Comparison of ENCODE assay signal across 27 cellular contexts in genomic region chr18:8788503-8789429, GRCh38.
DNase-seq lines count a peak whose midpoint lies in the region; ATAC-seq, FAIRE-seq and TF ChIP-seq lines count a peak whose summit lies in the region.
"Had no signal": no experiment of that assay in that cellular context is flagged by ENCODE, and none has a peak within 500 bp of the region (broad histone marks: within the 10 kb centered on the region; RNA-seq: fewer than 3 reads in every experiment).

No MANE protein-coding gene starts in this region.

- FAIRE-seq in astrocyte (lab: Jason Lieb, UNC) = no peak
- FAIRE-seq: A549, small intestine had no signal

- H3K4me1 ChIP-seq in BLaER1 = peaks cover 59% of the 10 kb centered on the region
- peaks cover 4% of the 10 kb centered on the region for H3K4me1 ChIP-seq in astrocyte (ENCODE audit: insufficient read depth, low read length)
- peaks cover 0 to 27% (median 16%) of the 10 kb centered on the region in 4 donors for H3K4me1 ChIP-seq in sigmoid colon

- peak overlapping the region; percentile 96 for H3K4me2 ChIP-seq in BLaER1
- H3K4me2 ChIP-seq in astrocyte (ENCODE audit: low read length) = no peak overlapping the region
- H3K4me2 ChIP-seq: A549 had no signal

- H3K9ac ChIP-seq in BLaER1 (peak overlapping the region; percentile 99), astrocyte (ENCODE audit: low read length) (no peak overlapping the region)

- DNase-seq in astrocyte (ENCODE audit: low read depth) = no peak
- DNase-seq in islet precursor cell = peak; percentile 9
- no peak for DNase-seq in sigmoid colon
- no peak for DNase-seq in brain microvascular endothelial cell
- DNase-seq in coronary artery (ENCODE audit: low spot score) = no peak
- DNase-seq: activated CD4-positive, alpha-beta T cell treated with anti-CD3 and anti-CD28 coated beads for 48 hours; activated CD8-positive, alpha-beta memory T cell treated with anti-CD3 and anti-CD28 coated beads, Interleukin-2, amount 50 U/mL, for 4 hours; activated naive CD8-positive, alpha-beta T cell treated with anti-CD3 and anti-CD28 coated beads, Interleukin-2, amount 10 ng/mL, durations not matched to agents 7 days and 5 days; DMS 273 treated with DMSO at 0.1 percent for 48 hours; GF-D8; KBM-7; kidney glomerular epithelial cell; NCI-H774; OCI-M1; SHP77; small intestine; stimulated activated CD4-positive, alpha-beta T cell treated with anti-CD3 and anti-CD28 coated beads, Interleukin-4, amount 100 ng/mL, for 24 hours; stimulated activated naive CD8-positive, alpha-beta T cell treated with anti-CD3 and anti-CD28 coated beads, Interleukin-15, amount 100 ng/mL, for 72 hours had no signal

- ATAC-seq in HG03139 (IDR thresholded peaks at IDR 0.05; ENCODE audit: unreplicated experiment) (no peak), HG03378 (IDR thresholded peaks at IDR 0.05; ENCODE audit: unreplicated experiment) (no peak)
- ATAC-seq: A549; gastroesophageal sphincter; stimulated activated naive CD8-positive, alpha-beta T cell treated with anti-CD3 and anti-CD28 coated beads, Interleukin-15, amount 100 ng/mL, for 72 hours had no signal

- H3K9me3 ChIP-seq in BLaER1 = no peaks in the 10 kb centered on the region; the same call in 1 of the 2 replicates
- no peaks in the 10 kb centered on the region for H3K9me3 ChIP-seq in astrocyte (ENCODE audit: insufficient read depth, low read depth, low read length)
- no peaks in the 10 kb centered on the region for H3K9me3 ChIP-seq in sigmoid colon
- H3K9me3 ChIP-seq: A549, gastroesophageal sphincter had no signal

- H3K27ac Mint-ChIP-seq in astrocyte (ENCODE audit: unreplicated experiment) = peak overlapping the region; percentile 50
- H3K27ac Mint-ChIP-seq: activated naive CD8-positive, alpha-beta T cell treated with anti-CD3 and anti-CD28 coated beads, Interleukin-2, amount 10 ng/mL, durations not matched to agents 7 days and 5 days; nephron; progenitor cell of endocrine pancreas had no signal

- no peak for TF ChIP-seq CTCF in astrocyte (IDR thresholded peaks at IDR 0.05; ENCODE audit: insufficient read depth, low read depth, low read length)
- no peak for TF ChIP-seq CTCF in sigmoid colon (IDR thresholded peaks at IDR 0.05)
- no peak for TF ChIP-seq CTCF in brain microvascular endothelial cell (IDR thresholded peaks at IDR 0.05; ENCODE audit: low read depth, low read length, missing control alignments)
- no peak for TF ChIP-seq CTCF in coronary artery (IDR thresholded peaks at IDR 0.05)

- no peaks in the 10 kb centered on the region for H3K27me3 Mint-ChIP-seq in astrocyte (ENCODE audit: low read depth, unreplicated experiment)
- H3K27me3 Mint-ChIP-seq: progenitor cell of endocrine pancreas had no signal

- peak overlapping the region; percentile 99 for H3K27ac ChIP-seq in BLaER1
- H3K27ac ChIP-seq in astrocyte (ENCODE audit: low read depth, low read length) = no peak overlapping the region
- H3K27ac ChIP-seq in sigmoid colon = peak overlapping the region in 3 of 4 donors; percentile 9 to 45 (median 25)
- no peak overlapping the region for H3K27ac ChIP-seq in brain microvascular endothelial cell
- H3K27ac ChIP-seq in coronary artery = no peak overlapping the region
- H3K27ac ChIP-seq: C4-2B, cardiac muscle cell, gastroesophageal sphincter had no signal

- no peak overlapping the region for H2AFZ ChIP-seq in astrocyte (ENCODE audit: low read depth, low read length)

- in situ Hi-C loops in brain microvascular endothelial cell (cut with HindIII; ENCODE audit: low pct_ligation_motif_present, low sequenced_read_pairs) = no loop called here

- 83 to 89% methylated on average over 13 of the region's 13 CpGs for WGBS in sigmoid colon, 2 donors

- H3K36me3 Mint-ChIP-seq in astrocyte (ENCODE audit: low read depth, unreplicated experiment) = peaks cover 37% of the 10 kb centered on the region
- H3K36me3 Mint-ChIP-seq: activated naive CD8-positive, alpha-beta T cell treated with anti-CD3 and anti-CD28 coated beads, Interleukin-2, amount 10 ng/mL, durations not matched to agents 7 days and 5 days had no signal

- H3K27me3 ChIP-seq in BLaER1 (no peaks in the 10 kb centered on the region), astrocyte (ENCODE audit: insufficient read depth, low read length) (no peaks in the 10 kb centered on the region), sigmoid colon (no peaks in the 10 kb centered on the region), brain microvascular endothelial cell (replicated peaks) (no peaks in the 10 kb centered on the region)
- H3K27me3 ChIP-seq: cardiac muscle cell, gastroesophageal sphincter had no signal

- H3K79me2 ChIP-seq in astrocyte (ENCODE audit: insufficient read depth, low read length) = no peaks in the 10 kb centered on the region

- H3K4me3 ChIP-seq in BLaER1 (peak overlapping the region; percentile 92), astrocyte (ENCODE audit: insufficient read depth, low read depth, low read length) (no peak overlapping the region), sigmoid colon (no peak overlapping the region), brain microvascular endothelial cell (ENCODE audit: low read depth, low read length) (no peak overlapping the region), coronary artery (no peak overlapping the region)
- H3K4me3 ChIP-seq: A549, cardiac muscle cell, gastroesophageal sphincter had no signal

- no peak for TF ChIP-seq POLR2A in sigmoid colon (IDR thresholded peaks at IDR 0.05)

- H3K4me3 Mint-ChIP-seq in astrocyte (ENCODE audit: unreplicated experiment) = no peak overlapping the region
- H3K4me3 Mint-ChIP-seq: activated naive CD8-positive, alpha-beta T cell treated with anti-CD3 and anti-CD28 coated beads, Interleukin-2, amount 10 ng/mL, durations not matched to agents 7 days and 5 days; nephron; stimulated activated naive CD8-positive, alpha-beta T cell treated with anti-CD3 and anti-CD28 coated beads, Interleukin-15, amount 100 ng/mL, for 72 hours had no signal

- H3K9me3 Mint-ChIP-seq in astrocyte (ENCODE audit: unreplicated experiment) = no peaks in the 10 kb centered on the region
- H3K9me3 Mint-ChIP-seq: activated naive CD8-positive, alpha-beta T cell treated with anti-CD3 and anti-CD28 coated beads, Interleukin-2, amount 10 ng/mL, durations not matched to agents 7 days and 5 days; nephron; stimulated activated naive CD8-positive, alpha-beta T cell treated with anti-CD3 and anti-CD28 coated beads, Interleukin-15, amount 100 ng/mL, for 72 hours had no signal

- H4K20me1 ChIP-seq in BLaER1 (peaks cover 75% of the 10 kb centered on the region), astrocyte (ENCODE audit: insufficient read depth, low read length) (peaks cover 7% of the 10 kb centered on the region)

- H3K4me1 Mint-ChIP-seq in astrocyte (ENCODE audit: low read depth, unreplicated experiment) = peaks cover 34% of the 10 kb centered on the region

- TF ChIP-seq EP300 in sigmoid colon (IDR thresholded peaks at IDR 0.05) = no peak

- H3K36me3 ChIP-seq in BLaER1 = peaks cover 97% of the 10 kb centered on the region
- peaks cover 18% of the 10 kb centered on the region for H3K36me3 ChIP-seq in astrocyte (ENCODE audit: insufficient read depth, low read length)
- peaks cover 12 to 53% (median 35%) of the 10 kb centered on the region in 4 donors for H3K36me3 ChIP-seq in sigmoid colon
- peaks cover 38% of the 10 kb centered on the region for H3K36me3 ChIP-seq in brain microvascular endothelial cell (replicated peaks)
- H3K36me3 ChIP-seq: cardiac muscle cell had no signal

- intact Hi-C loops in sigmoid colon (cut with DNase I) = no loop called here

Comparison
In these comparisons a context has a peak if more than half of its experiments do, and no peak if none do; other contexts are left out.
1. H3K27ac ChIP-seq: peak in BLaER1 (single experiment) and sigmoid colon (3 of 4); none in astrocyte (single experiment), brain microvascular endothelial cell (single experiment) and coronary artery (0 of 2).